1 cellular context compared by ENCODE assay signal in genomic region chr5:55923177-55923872, GRCh38.
TF ChIP-seq lines count a peak whose summit lies in the region.

No MANE protein-coding gene starts in this region.

TF ChIP-seq in GM12878, 131 proteins besides CTCF, POLR2A, EP300 and RAD21 (continued from another document):
- no peak for TF ChIP-seq USF1 (IDR thresholded peaks at IDR 0.05; ENCODE audit: borderline replicate concordance, extremely low read length, insufficient read depth, low read depth, low read length)
- TF ChIP-seq IKZF1 (conservative IDR thresholded peaks at IDR 0.05) = peak; percentile 66
- TF ChIP-seq SUPT20H (IDR thresholded peaks at IDR 0.05; ENCODE audit: borderline replicate concordance, control insufficient read depth, low read depth, low read length) = no peak
- TF ChIP-seq ZNF384 (IDR thresholded peaks at IDR 0.05; ENCODE audit: borderline replicate concordance, low read depth, low read length) = no peak
- no peak for TF ChIP-seq NRF1 (conservative IDR thresholded peaks at IDR 0.05; ENCODE audit: low read depth, low read length)
- no peak for TF ChIP-seq RELA (IDR thresholded peaks at IDR 0.05; ENCODE audit: borderline replicate concordance, partially characterized antibody)
- TF ChIP-seq EGR1 (IDR thresholded peaks at IDR 0.05; ENCODE audit: borderline replicate concordance in 1 of 2, low read depth in 2 of 2, low read length in 2 of 2) = no peak
- TF ChIP-seq TCF7 (IDR thresholded peaks at IDR 0.05; ENCODE audit: borderline replicate concordance) = no peak
- no peak for TF ChIP-seq EZH2 (IDR thresholded peaks at IDR 0.05; ENCODE audit: borderline replicate concordance, control insufficient read depth, low read depth, low read length)
- no peak for TF ChIP-seq ZBTB11 (CRISPR knock-in tag; IDR thresholded peaks at IDR 0.05)
- 0 out of 2 replicates have a peak, but pooled peaks have one; percentile 17 for TF ChIP-seq MTA2 (IDR thresholded peaks at IDR 0.05; ENCODE audit: low read depth)
- no peak for TF ChIP-seq MXI1 (IDR thresholded peaks at IDR 0.05; ENCODE audit: low read depth, low read length)
- no peak for TF ChIP-seq MTA3 (IDR thresholded peaks at IDR 0.05; ENCODE audit: borderline replicate concordance, low read length)
- TF ChIP-seq HCFC1 (IDR thresholded peaks at IDR 0.05; ENCODE audit: low read length) = no peak
- TF ChIP-seq HSF1 (IDR thresholded peaks at IDR 0.05; ENCODE audit: low read depth, low read length) = 0 out of 2 replicates have a peak, but pooled peaks have one; percentile 40
- TF ChIP-seq ETV6 (conservative IDR thresholded peaks at IDR 0.05 in 1 of 2, IDR thresholded peaks at IDR 0.05 in 1 of 2; ENCODE audit: borderline replicate concordance in 1 of 2, low read depth in 1 of 2) = no peak
- TF ChIP-seq NFXL1 (IDR thresholded peaks at IDR 0.05; ENCODE audit: borderline replicate concordance) = no peak
- TF ChIP-seq IKZF2 (IDR thresholded peaks at IDR 0.05) = peak; percentile 50 to 52; a peak in 3 of 4 replicates
- no peak for TF ChIP-seq LARP7 (IDR thresholded peaks at IDR 0.05)
- no peak for TF ChIP-seq MAX (IDR thresholded peaks at IDR 0.05; ENCODE audit: low read depth, low read length)
- no peak for TF ChIP-seq ZBTB40 (IDR thresholded peaks at IDR 0.05; ENCODE audit: borderline replicate concordance)
- TF ChIP-seq RAD51 (IDR thresholded peaks at IDR 0.05) = no peak
